Comparison of ENCODE assay signal across 18 cellular contexts in genomic region chr14:91321131-91321530, GRCh38.
A peak's percentile ranks its signal among the peaks of the same experiment; 100 is the strongest.
DNase-seq lines count a peak whose midpoint lies in the region; ATAC-seq and TF ChIP-seq lines count a peak whose summit lies in the region.
"Had no signal": no experiment of that assay in that cellular context is flagged by ENCODE, and none has a peak within 500 bp of the region (broad histone marks: within the 10 kb centered on the region; RNA-seq: fewer than 3 reads in every experiment).

No MANE protein-coding gene starts in this region.

- ATAC-seq in left ventricle myocardium superior (no peak), memory B cell (ENCODE audit: low read depth) (no peak), GM19455 (IDR thresholded peaks at IDR 0.05; ENCODE audit: unreplicated experiment) (no peak), HG02763 (IDR thresholded peaks at IDR 0.05; ENCODE audit: unreplicated experiment) (no peak)

- no peaks in the 10 kb centered on the region for H3K36me3 ChIP-seq in left ventricle myocardium inferior
- H3K36me3 ChIP-seq: BE2C had no signal

- no peak overlapping the region for H3K4me3 ChIP-seq in left ventricle myocardium inferior
- H3K4me3 ChIP-seq: Peyer's patch had no signal

- H3K27ac Mint-ChIP-seq in memory B cell = peak overlapping the region; percentile 100
- H3K27ac Mint-ChIP-seq in MCF 10A (ENCODE audit: low read depth, unreplicated experiment) = no peak overlapping the region
- H3K27ac Mint-ChIP-seq: H9 had no signal

- peaks cover 65% of the 10 kb centered on the region for H3K4me1 ChIP-seq in left ventricle myocardium inferior

- H3K36me3 Mint-ChIP-seq in memory B cell = peaks cover 24% of the 10 kb centered on the region
- peaks cover 20% of the 10 kb centered on the region for H3K36me3 Mint-ChIP-seq in MCF 10A (ENCODE audit: insufficient read depth, unreplicated experiment)

- intact Hi-C loops in left ventricle myocardium inferior (cut with micrococcal nuclease) (loop anchor here (5.0 kb wide), 1 partner anchor 96 kb away; the partner anchor contains the start of gene CCDC88C), left ventricle myocardium superior (cut with micrococcal nuclease) (loop anchor here (10.0 kb wide), 1 partner anchor 94 kb away; the partner anchor contains the start of gene CCDC88C), MCF 10A (cut with micrococcal nuclease) (loop anchor here (5.0 kb wide), 1 partner anchor 41 kb away; no protein-coding TSS in a partner anchor)

- no peak overlapping the region for H3K4me3 Mint-ChIP-seq in memory B cell
- no peak overlapping the region for H3K4me3 Mint-ChIP-seq in MCF 10A (ENCODE audit: unreplicated experiment)
- H3K4me3 Mint-ChIP-seq: H9 had no signal

- H3K4me1 Mint-ChIP-seq in memory B cell = peaks cover 53% of the 10 kb centered on the region
- H3K4me1 Mint-ChIP-seq in MCF 10A (ENCODE audit: insufficient read depth, unreplicated experiment) = peaks cover 22% of the 10 kb centered on the region

- TF ChIP-seq CTCF in left ventricle myocardium inferior (IDR thresholded peaks at IDR 0.05; ENCODE audit: borderline replicate concordance) (no peak), RWPE1 (conservative IDR thresholded peaks at IDR 0.05; ENCODE audit: low read depth) (no peak), MCF 10A (IDR thresholded peaks at IDR 0.05; ENCODE audit: unreplicated experiment) (no peak)

- POLR2A ChIA-PET in RWPE1 (lab: Yijun Ruan, JAX; ENCODE audit: low non-redundant PET) (no interaction called here), MCF 10A (lab: Yijun Ruan, JAX) (no interaction called here)

- BruUV-seq in MCF 10A (replicated peaks; lab: Mats Ljungman, UMichigan) = no TSS peak

- no peak for DNase-seq in left ventricle myocardium inferior
- DNase-seq in left ventricle myocardium superior = no peak
- no peak for DNase-seq in RWPE1 (ENCODE audit: low spot score)
- DNase-seq in memory B cell (ENCODE audit: low spot score in 2 of 2) = no peak
- no peak for DNase-seq in MCF 10A (ENCODE audit: unreplicated experiment)
- DNase-seq: ACHN, BE2C, DMS 273 treated with DMSO at 0.1 percent for 48 hours, H9, NCI-H1105 treated with DMSO at 0.1 percent for 48 hours, NCI-H187, NCI-H2171, NCI-H446 treated with DMSO at 0.1 percent for 48 hours, NCI-H748 treated with DMSO at 0.1 percent for 48 hours, Peyer's patch, SHP77 treated with DMSO at 0.1 percent for 48 hours had no signal

- H3K27me3 Mint-ChIP-seq in memory B cell = no peaks in the 10 kb centered on the region
- H3K27me3 Mint-ChIP-seq in MCF 10A (ENCODE audit: insufficient read depth, unreplicated experiment) = no peaks in the 10 kb centered on the region

- no peaks in the 10 kb centered on the region for H3K9me3 ChIP-seq in left ventricle myocardium inferior (replicated peaks)
- H3K9me3 ChIP-seq: BE2C, Peyer's patch had no signal

- H3K9me3 Mint-ChIP-seq in memory B cell (no peaks in the 10 kb centered on the region), MCF 10A (ENCODE audit: unreplicated experiment) (no peaks in the 10 kb centered on the region)

- H3K27me3 ChIP-seq in left ventricle myocardium inferior (ENCODE audit: low read depth) = no peaks in the 10 kb centered on the region
- H3K27me3 ChIP-seq: BE2C, Peyer's patch had no signal

- CTCF ChIA-PET in RWPE1 (lab: Yijun Ruan, JAX) (interaction anchor here (1.0 kb wide), 1 partner anchor 97 kb away, joined by 5 read pairs; no protein-coding TSS in a partner anchor), MCF 10A (lab: Yijun Ruan, JAX) (interaction anchor here (0.7 to 15.9 kb wide), 6 partner anchors 12 to 97 kb away, joined by 3 to 276 read pairs (median 3); partner anchors contain the start of gene CCDC88C)

- H3K27ac ChIP-seq in left ventricle myocardium inferior (replicated peaks) (peak overlapping the region; percentile 8), RWPE1 (0 out of 2 replicates have a peak overlapping the region, but pooled peaks have one; percentile 3)
